ENCODE assay signal across 16 cellular contexts in the genomic region with DNA sequence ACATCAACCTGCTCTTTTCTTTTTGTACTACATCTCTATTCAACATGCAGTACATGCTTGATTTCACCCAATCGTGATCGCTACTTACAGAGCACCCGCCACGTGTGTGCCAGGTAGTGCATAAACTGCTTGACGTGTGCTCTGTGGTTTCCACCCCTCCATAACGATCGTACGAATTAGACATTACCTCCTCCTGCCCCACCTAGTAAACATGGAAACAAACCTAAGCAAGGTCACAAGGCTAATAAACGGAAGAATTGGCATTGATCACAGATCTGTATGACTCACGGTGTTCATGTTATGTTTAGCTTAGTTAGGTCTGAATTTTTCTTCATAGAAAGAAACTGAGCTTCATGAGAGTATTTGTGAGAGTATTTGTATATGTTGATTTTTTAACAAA.
"Had no signal": no experiment of that assay in that cellular context is flagged by ENCODE, and none has a peak within 500 bp of the region (broad histone marks: within the 10 kb centered on the region; RNA-seq: fewer than 3 reads in every experiment).

No MANE protein-coding gene starts in this region.

- H3K4me1 ChIP-seq: lower lobe of right lung had no signal

- ATAC-seq: activated CD4-positive, alpha-beta T cell treated with anti-CD3 and anti-CD28 coated beads for 36 hours; activated T-cell treated with anti-CD3 and anti-CD28 coated beads, Interleukin-2, amount 50 U/mL, for 72 hours; lower lobe of right lung; right cardiac atrium; stimulated activated effector memory CD8-positive, alpha-beta T cell treated with anti-CD3 and anti-CD28 coated beads, Interleukin-12 subunit alpha, Interleukin-12 subunit beta, amount 100 ng/mL, for 72 hours had no signal

- H3K4me2 ChIP-seq: smooth muscle cell had no signal

- H3K4me3 ChIP-seq: lower lobe of right lung, smooth muscle cell, tibial nerve had no signal

- FAIRE-seq: bronchial epithelial cell, endothelial cell of umbilical vein had no signal

- DNase-seq: activated CD4-positive, alpha-beta memory T cell treated with anti-CD3 and anti-CD28 coated beads, Interleukin-2, amount 10 ng/mL, durations not matched to agents 7 days and 5 days; activated CD4-positive, alpha-beta T cell treated with anti-CD3 and anti-CD28 coated beads for 36 hours; activated CD8-positive, alpha-beta memory T cell treated with anti-CD3 and anti-CD28 coated beads, Interleukin-2, amount 50 U/mL, for 4 hours; activated gamma-delta T cell treated with Interleukin-2 at 50 U/mL for 16 hours; activated naive CD8-positive, alpha-beta T cell treated with anti-CD3 and anti-CD28 coated beads for 36 hours; activated T-cell treated with anti-CD3 and anti-CD28 coated beads, Interleukin-2, amount 50 U/mL, for 72 hours; kidney glomerular epithelial cell; lower lobe of right lung; naive B cell; right cardiac atrium; T1000 had no signal

- H3K27me3 ChIP-seq: tibial nerve had no signal

- H3K36me3 ChIP-seq: lower lobe of right lung, tibial nerve had no signal

- H3K27ac ChIP-seq: lower lobe of right lung, tibial nerve had no signal

- H3K9me3 ChIP-seq: lower lobe of right lung, tibial nerve had no signal
